ENCODE assay signal across 23 cellular contexts in genomic region chr3:188059346-188059745, GRCh38.
A peak's percentile ranks its signal among the peaks of the same experiment; 100 is the strongest.
DNase-seq lines count a peak whose midpoint lies in the region; ATAC-seq and TF ChIP-seq lines count a peak whose summit lies in the region.
"Had no signal": no experiment of that assay in that cellular context is flagged by ENCODE, and none has a peak within 500 bp of the region (broad histone marks: within the 10 kb centered on the region; RNA-seq: fewer than 3 reads in every experiment).

No MANE protein-coding gene starts in this region.

- H3K27me3 ChIP-seq in gastrocnemius medialis = no peaks in the 10 kb centered on the region
- H3K27me3 ChIP-seq: BE2C; BLaER1 treated with 17β-estradiol and CSF1 and Interleukin-3, amounts not matched to agents 10 nM and 100 nM had no signal

- no peak overlapping the region for H3K4me3 ChIP-seq in gastrocnemius medialis
- H3K4me3 ChIP-seq: A549; BLaER1 treated with 17β-estradiol and CSF1 and Interleukin-3, amounts not matched to agents 10 nM and 100 nM; GM12878; HAP-1 had no signal

- ATAC-seq in stimulated activated memory B cell treated with anti-CD40 and anti-IgM and Interleukin-4, amounts not matched to agents 10 μg/mL and 1 μg/mL and 100 μg/mL, for 72 hours = no peak
- ATAC-seq in gastrocnemius medialis = no peak
- ATAC-seq: A549, GM12878 had no signal

- peaks cover 10 to 21% of the 10 kb centered on the region in 2 donors for H3K4me1 ChIP-seq in gastrocnemius medialis
- H3K4me1 ChIP-seq: BE2C, HAP-1 had no signal

- in situ Hi-C loops in gastrocnemius medialis (cut with MboI; ENCODE audit: low sequenced_read_pairs in 4 of 4) = loop anchor here in 1 of 4 donors (10.0 to 25.0 kb wide), 2 partner anchors 895 to 1078 kb away; no protein-coding TSS in a partner anchor

- H3K36me3 Mint-ChIP-seq in HFFc6 (ENCODE audit: low read depth) = no peaks in the 10 kb centered on the region
- H3K36me3 Mint-ChIP-seq in stimulated activated memory B cell treated with anti-CD40 and anti-IgM and Interleukin-4, amounts not matched to agents 10 μg/mL and 1 μg/mL and 100 μg/mL, for 72 hours = no peaks in the 10 kb centered on the region
- H3K36me3 Mint-ChIP-seq in osteocyte (ENCODE audit: unreplicated experiment) = no peaks in the 10 kb centered on the region
- H3K36me3 Mint-ChIP-seq in chondrocyte (ENCODE audit: low read depth) = no peaks in the 10 kb centered on the region
- H3K36me3 Mint-ChIP-seq: CD14-positive monocyte; CD4-positive, alpha-beta memory T cell had no signal

- no peaks in the 10 kb centered on the region for H3K36me3 ChIP-seq in gastrocnemius medialis
- H3K36me3 ChIP-seq: BE2C; BLaER1 treated with 17β-estradiol and CSF1 and Interleukin-3, amounts not matched to agents 10 nM and 100 nM; HAP-1 had no signal

- intact Hi-C loops in head of caudate nucleus (cut with DNase I) (loop anchor here (10.0 kb wide), 1 partner anchor 215 kb away; no protein-coding TSS in a partner anchor), gastrocnemius medialis (cut with DNase I; ENCODE audit: low total_unique reads) (loop anchor here (10.0 kb wide), 1 partner anchor 605 kb away; no protein-coding TSS in a partner anchor)

- H3K27ac Mint-ChIP-seq in HFFc6 (peak overlapping the region; percentile 8; the same call in 1 of the 2 replicates), osteocyte (ENCODE audit: unreplicated experiment) (no peak overlapping the region), chondrocyte (ENCODE audit: unreplicated experiment) (no peak overlapping the region)
- peak overlapping the region; percentile 13 for H3K27ac Mint-ChIP-seq in stimulated activated memory B cell treated with anti-CD40 and anti-IgM and Interleukin-4, amounts not matched to agents 10 μg/mL and 1 μg/mL and 100 μg/mL, for 72 hours
- H3K27ac Mint-ChIP-seq: CD14-positive monocyte had no signal

- no peaks in the 10 kb centered on the region for H3K9me3 ChIP-seq in gastrocnemius medialis
- H3K9me3 ChIP-seq: A549, BE2C, HAP-1 had no signal

- no peaks in the 10 kb centered on the region for H3K27me3 Mint-ChIP-seq in HFFc6 (ENCODE audit: insufficient read depth)
- no peaks in the 10 kb centered on the region for H3K27me3 Mint-ChIP-seq in stimulated activated memory B cell treated with anti-CD40 and anti-IgM and Interleukin-4, amounts not matched to agents 10 μg/mL and 1 μg/mL and 100 μg/mL, for 72 hours
- H3K27me3 Mint-ChIP-seq in osteocyte (ENCODE audit: unreplicated experiment) = no peaks in the 10 kb centered on the region
- H3K27me3 Mint-ChIP-seq in chondrocyte (ENCODE audit: low read depth) = no peaks in the 10 kb centered on the region
- H3K27me3 Mint-ChIP-seq: CD4-positive, alpha-beta memory T cell had no signal

- H3K4me1 Mint-ChIP-seq in HFFc6 (ENCODE audit: low read depth) (peaks cover 30% of the 10 kb centered on the region), osteocyte (ENCODE audit: unreplicated experiment) (peaks cover 15% of the 10 kb centered on the region), chondrocyte (ENCODE audit: low read depth) (peaks cover 26% of the 10 kb centered on the region)
- peaks cover 7% of the 10 kb centered on the region for H3K4me1 Mint-ChIP-seq in stimulated activated memory B cell treated with anti-CD40 and anti-IgM and Interleukin-4, amounts not matched to agents 10 μg/mL and 1 μg/mL and 100 μg/mL, for 72 hours

- TF ChIP-seq CTCF in HFFc6 (IDR thresholded peaks at IDR 0.05) (no peak), osteocyte (IDR thresholded peaks at IDR 0.05) (no peak), chondrocyte (IDR thresholded peaks at IDR 0.05) (no peak), gastrocnemius medialis (IDR thresholded peaks at IDR 0.05 in 4 of 5, conservative IDR thresholded peaks at IDR 0.05 in 1 of 5) (no peak)

- no peak overlapping the region for H3K4me3 Mint-ChIP-seq in HFFc6
- no peak overlapping the region for H3K4me3 Mint-ChIP-seq in stimulated activated memory B cell treated with anti-CD40 and anti-IgM and Interleukin-4, amounts not matched to agents 10 μg/mL and 1 μg/mL and 100 μg/mL, for 72 hours
- no peak overlapping the region for H3K4me3 Mint-ChIP-seq in osteocyte (ENCODE audit: unreplicated experiment)
- H3K4me3 Mint-ChIP-seq in chondrocyte (ENCODE audit: unreplicated experiment) = no peak overlapping the region
- H3K4me3 Mint-ChIP-seq: CD14-positive monocyte; CD4-positive, alpha-beta memory T cell had no signal

- DNase-seq in EH (ENCODE audit: low read depth) (peak; percentile 83), HFFc6 (peak; percentile 32), RPMI7951 (ENCODE audit: low read depth) (peak; percentile 42), osteocyte (ENCODE audit: extremely low spot score, unreplicated experiment) (no peak), head of caudate nucleus (no peak), chondrocyte (ENCODE audit: low spot score) (no peak), gastrocnemius medialis (no peak)
- DNase-seq: 8988T; ACHN; AML-193; BE2C; Calu3; CD4-positive, alpha-beta memory T cell; COR-L47; DMS79 treated with DMSO at 0.1 percent for 48 hours; GDM1; GOT3 had no signal

- TF ChIP-seq POLR2A in gastrocnemius medialis (IDR thresholded peaks at IDR 0.05) = no peak

- H3K9me3 Mint-ChIP-seq in HFFc6 = no peaks in the 10 kb centered on the region
- H3K9me3 Mint-ChIP-seq in stimulated activated memory B cell treated with anti-CD40 and anti-IgM and Interleukin-4, amounts not matched to agents 10 μg/mL and 1 μg/mL and 100 μg/mL, for 72 hours = no peaks in the 10 kb centered on the region
- no peaks in the 10 kb centered on the region for H3K9me3 Mint-ChIP-seq in osteocyte (ENCODE audit: unreplicated experiment)
- H3K9me3 Mint-ChIP-seq in chondrocyte (ENCODE audit: low read depth) = no peaks in the 10 kb centered on the region
- H3K9me3 Mint-ChIP-seq: CD14-positive monocyte; CD4-positive, alpha-beta memory T cell had no signal

- H3K27ac ChIP-seq in gastrocnemius medialis = no peak overlapping the region
- H3K27ac ChIP-seq: BLaER1 treated with 17β-estradiol and CSF1 and Interleukin-3, amounts not matched to agents 10 nM and 100 nM had no signal

Comparison
In these comparisons a context has a peak if more than half of its experiments do, and no peak if none do; other contexts are left out.
1. DNase-seq: peak in EH (single experiment), HFFc6 (single experiment) and RPMI7951 (single experiment); none in osteocyte (single experiment), head of caudate nucleus (0 of 42), chondrocyte (single experiment) and gastrocnemius medialis (0 of 2).
2. H3K27ac Mint-ChIP-seq: peak in HFFc6 (single experiment) and stimulated activated memory B cell treated with anti-CD40 and anti-IgM and Interleukin-4, amounts not matched to agents 10 μg/mL and 1 μg/mL and 100 μg/mL, for 72 hours (single experiment); none in osteocyte (single experiment) and chondrocyte (single experiment).